1 cellular context compared by ENCODE assay signal in genomic region chr19:10835754-10836477, GRCh38.
TF ChIP-seq lines count a peak whose summit lies in the region.

Gene TMED1, minus strand, starts transcription at chr19:10836212. Its CDS starts 21 bp downstream, at chr19:10836191.

TF ChIP-seq in HepG2, 621 proteins besides CTCF, POLR2A, EP300 and RAD21 (continued from another document and continues in another):
- TF ChIP-seq TGIF2 (CRISPR knock-in tag; IDR thresholded peaks at IDR 0.05), result no peak; the same call in 1 of the 2 replicates
- no peak for TF ChIP-seq PHF20 (CRISPR knock-in tag; IDR thresholded peaks at IDR 0.05)
- no peak for TF ChIP-seq ZNF878 (CRISPR knock-in tag; IDR thresholded peaks at IDR 0.05)
- no peak; the same call in 1 of the 2 replicates for TF ChIP-seq ATF7-NPFF (CRISPR knock-in tag; IDR thresholded peaks at IDR 0.05; ENCODE audit: low read depth)
- TF ChIP-seq SNAPC2 (CRISPR knock-in tag; IDR thresholded peaks at IDR 0.05), result 0 out of 2 replicates have a peak, but pooled peaks have one; percentile 15
- no peak for TF ChIP-seq SIX1 (CRISPR knock-in tag; IDR thresholded peaks at IDR 0.05; ENCODE audit: borderline replicate concordance)
- TF ChIP-seq CCDC6 (CRISPR knock-in tag; IDR thresholded peaks at IDR 0.05), result peak; percentile 74
- no peak for TF ChIP-seq ZNF282 (IDR thresholded peaks at IDR 0.05; ENCODE audit: partially characterized antibody)
- peak; percentile 55; the same call in 1 of the 2 replicates for TF ChIP-seq ZNF430 (CRISPR knock-in tag; IDR thresholded peaks at IDR 0.05)
- TF ChIP-seq RFXAP (CRISPR knock-in tag; IDR thresholded peaks at IDR 0.05; ENCODE audit: borderline replicate concordance), result 0 out of 2 replicates have a peak, but pooled peaks have one; percentile 17
- TF ChIP-seq ZNF792 (CRISPR knock-in tag; IDR thresholded peaks at IDR 0.05), result peak; percentile 55; the same call in 1 of the 2 replicates
- no peak for TF ChIP-seq SNRNP70 (IDR thresholded peaks at IDR 0.05; ENCODE audit: low read depth, low read length)
- no peak for TF ChIP-seq CENPBD1 (CRISPR knock-in tag; IDR thresholded peaks at IDR 0.05; ENCODE audit: borderline replicate concordance, low read depth)
- TF ChIP-seq SALL1 (CRISPR knock-in tag; IDR thresholded peaks at IDR 0.05), result peak; percentile 66
- TF ChIP-seq SRSF4 (IDR thresholded peaks at IDR 0.05; ENCODE audit: low read depth, low read length, poor library complexity, severe bottlenecking), result no peak
- no peak for TF ChIP-seq ZMYM3 (CRISPR knock-in tag; IDR thresholded peaks at IDR 0.05)
- 0 out of 2 replicates have a peak, but pooled peaks have one; percentile 2 for TF ChIP-seq SOX5 (CRISPR knock-in tag; IDR thresholded peaks at IDR 0.05; ENCODE audit: borderline replicate concordance)
- no peak for TF ChIP-seq ZNF749 (CRISPR knock-in tag; IDR thresholded peaks at IDR 0.05; ENCODE audit: borderline replicate concordance)
- no peak for TF ChIP-seq TOE1 (CRISPR knock-in tag; IDR thresholded peaks at IDR 0.05)
- no peak for TF ChIP-seq NFIB (CRISPR knock-in tag; IDR thresholded peaks at IDR 0.05; ENCODE audit: borderline replicate concordance)
- no peak; the same call in 1 of the 2 replicates for TF ChIP-seq SP5 (CRISPR knock-in tag; IDR thresholded peaks at IDR 0.05; ENCODE audit: borderline replicate concordance, low read depth)
- TF ChIP-seq PBX2 (CRISPR knock-in tag; IDR thresholded peaks at IDR 0.05), result peak; percentile 66
- no peak for TF ChIP-seq CBFB (CRISPR knock-in tag; IDR thresholded peaks at IDR 0.05)
- peak; percentile 17; the same call in 1 of the 2 replicates for TF ChIP-seq FOXK2 (IDR thresholded peaks at IDR 0.05)
- no peak for TF ChIP-seq ZNF713 (CRISPR knock-in tag; IDR thresholded peaks at IDR 0.05)
- no peak for TF ChIP-seq ZNF569 (CRISPR knock-in tag; IDR thresholded peaks at IDR 0.05; ENCODE audit: borderline replicate concordance)
- no peak for TF ChIP-seq ZNF225 (CRISPR knock-in tag; IDR thresholded peaks at IDR 0.05)
- peak; percentile 59; the same call in 1 of the 2 replicates for TF ChIP-seq ERF (CRISPR knock-in tag; IDR thresholded peaks at IDR 0.05)
- TF ChIP-seq NFATC3 (CRISPR knock-in tag; IDR thresholded peaks at IDR 0.05), result no peak
- TF ChIP-seq JDP2 (CRISPR knock-in tag; IDR thresholded peaks at IDR 0.05; ENCODE audit: borderline replicate concordance), result no peak
- no peak for TF ChIP-seq DDIT3 (CRISPR knock-in tag; IDR thresholded peaks at IDR 0.05)
- TF ChIP-seq ZNF468 (CRISPR knock-in tag; IDR thresholded peaks at IDR 0.05), result no peak
- TF ChIP-seq PRDM15 (CRISPR knock-in tag; IDR thresholded peaks at IDR 0.05), result no peak
- no peak for TF ChIP-seq ZFAT (CRISPR knock-in tag; conservative IDR thresholded peaks at IDR 0.05)
- TF ChIP-seq ATAD3A (CRISPR knock-in tag; IDR thresholded peaks at IDR 0.05), result no peak
- peak; percentile 93; the same call in 1 of the 2 replicates for TF ChIP-seq BCL3 (CRISPR knock-in tag; IDR thresholded peaks at IDR 0.05)
- no peak for TF ChIP-seq ARID2 (CRISPR knock-in tag; IDR thresholded peaks at IDR 0.05; ENCODE audit: borderline replicate concordance)
- peak; percentile 74 for TF ChIP-seq POGK (CRISPR knock-in tag; conservative IDR thresholded peaks at IDR 0.05)
- 0 out of 2 replicates have a peak, but pooled peaks have one; percentile 15 for TF ChIP-seq BRF2 (CRISPR knock-in tag; IDR thresholded peaks at IDR 0.05)
- no peak for TF ChIP-seq CHCHD3 (CRISPR knock-in tag; IDR thresholded peaks at IDR 0.05)
- peak; percentile 91 for TF ChIP-seq DMAP1 (CRISPR knock-in tag; IDR thresholded peaks at IDR 0.05)
- no peak; the same call in 1 of the 2 replicates for TF ChIP-seq BCL6 (CRISPR knock-in tag; IDR thresholded peaks at IDR 0.05)
- TF ChIP-seq ZNF136 (CRISPR knock-in tag; IDR thresholded peaks at IDR 0.05; ENCODE audit: low read depth), result peak; percentile 67; the same call in 1 of the 2 replicates
- TF ChIP-seq HNRNPUL1 (IDR thresholded peaks at IDR 0.05; ENCODE audit: low read depth, low read length), result no peak
- no peak for TF ChIP-seq SRF (IDR thresholded peaks at IDR 0.05; ENCODE audit: low read depth, low read length)
- TF ChIP-seq ZC3H4 (CRISPR knock-in tag; IDR thresholded peaks at IDR 0.05; ENCODE audit: borderline replicate concordance), result no peak
- no peak for TF ChIP-seq HOXA3 (CRISPR knock-in tag; IDR thresholded peaks at IDR 0.05)
- TF ChIP-seq CENPX (CRISPR knock-in tag; IDR thresholded peaks at IDR 0.05), result no peak
- no peak for TF ChIP-seq PCBP2 (optimal IDR thresholded peaks at IDR 0.05; ENCODE audit: low read depth, low read length, poor library complexity, severe bottlenecking)
- peak; percentile 24; the same call in 1 of the 2 replicates for TF ChIP-seq ZBTB25 (CRISPR knock-in tag; IDR thresholded peaks at IDR 0.05)
- TF ChIP-seq ARID3A (IDR thresholded peaks at IDR 0.05; ENCODE audit: low read depth, low read length), result no peak
- no peak for TF ChIP-seq HIVEP1 (CRISPR knock-in tag; IDR thresholded peaks at IDR 0.05)
- 0 out of 2 replicates have a peak, but pooled peaks have one; percentile 36 for TF ChIP-seq ZSCAN20 (CRISPR knock-in tag; IDR thresholded peaks at IDR 0.05; ENCODE audit: borderline replicate concordance)
- 0 out of 2 replicates have a peak, but pooled peaks have one; percentile 43 for TF ChIP-seq ZSCAN22 (CRISPR knock-in tag; IDR thresholded peaks at IDR 0.05)
- TF ChIP-seq MLLT10 (CRISPR knock-in tag; IDR thresholded peaks at IDR 0.05), result no peak
- no peak; the same call in 1 of the 2 replicates for TF ChIP-seq ZSCAN9 (CRISPR knock-in tag; IDR thresholded peaks at IDR 0.05; ENCODE audit: borderline replicate concordance)
- TF ChIP-seq EHMT2 (IDR thresholded peaks at IDR 0.05; ENCODE audit: borderline replicate concordance, low read depth, low read length), result no peak
- TF ChIP-seq NR2F6 (IDR thresholded peaks at IDR 0.05), result no peak; the same call in 1 of the 2 replicates
- no peak; the same call in 1 of the 2 replicates for TF ChIP-seq NR2F6 (CRISPR knock-in tag; IDR thresholded peaks at IDR 0.05)
- TF ChIP-seq LBX2 (CRISPR knock-in tag; IDR thresholded peaks at IDR 0.05; ENCODE audit: borderline replicate concordance), result peak; percentile 77; the same call in 1 of the 2 replicates
- no peak for TF ChIP-seq XRCC5 (optimal IDR thresholded peaks at IDR 0.05; ENCODE audit: low read length)
- TF ChIP-seq NCOA5 (CRISPR knock-in tag; IDR thresholded peaks at IDR 0.05), result no peak
- 0 out of 2 replicates have a peak, but pooled peaks have one; percentile 38 for TF ChIP-seq CREBL2 (CRISPR knock-in tag; IDR thresholded peaks at IDR 0.05; ENCODE audit: borderline replicate concordance)
- 0 out of 2 replicates have a peak, but pooled peaks have one; percentile 28 for TF ChIP-seq RXRB (CRISPR knock-in tag; IDR thresholded peaks at IDR 0.05; ENCODE audit: borderline replicate concordance)
